ENCODE assay signal across 1 cellular context in genomic region chr19:58150328-58150921, GRCh38.
A peak's percentile ranks its signal among the peaks of the same experiment; 100 is the strongest.
TF ChIP-seq lines count a peak whose summit lies in the region.

Gene ZNF329 (minus strand): TSS chr19:58150789. CDS start chr19:58129503, 21,286 bp downstream.

TF ChIP-seq in GM12878, 131 proteins besides CTCF, POLR2A, EP300 and RAD21 (continued from another document):
- TF ChIP-seq ZBTB4 (CRISPR knock-in tag; IDR thresholded peaks at IDR 0.05) (no peak), CBFB (IDR thresholded peaks at IDR 0.05; ENCODE audit: low read depth) (no peak), POLR2AphosphoS2 (IDR thresholded peaks at IDR 0.05; ENCODE audit: low read depth, low read length) (0 out of 2 replicates have a peak, but pooled peaks have one; percentile 55), IKZF1 (conservative IDR thresholded peaks at IDR 0.05) (peak; percentile 68), IRF4 (IDR thresholded peaks at IDR 0.05; ENCODE audit: low read depth, low read length) (no peak), MYC (IDR thresholded peaks at IDR 0.05; ENCODE audit: insufficient read depth, insufficient read length, insufficient replicate concordance, low read length, severe bottlenecking) (no peak), TCF7 (IDR thresholded peaks at IDR 0.05; ENCODE audit: borderline replicate concordance) (no peak), YBX1 (IDR thresholded peaks at IDR 0.05) (no peak), NKRF (conservative IDR thresholded peaks at IDR 0.05) (no peak), STAT1 (conservative IDR thresholded peaks at IDR 0.05) (no peak), MEF2B (IDR thresholded peaks at IDR 0.05; ENCODE audit: partially characterized antibody, poor library complexity, severe bottlenecking) (no peak), RUNX3 (IDR thresholded peaks at IDR 0.05; ENCODE audit: low read length) (no peak), DPF2 (IDR thresholded peaks at IDR 0.05) (no peak), RB1 (IDR thresholded peaks at IDR 0.05; ENCODE audit: borderline replicate concordance) (no peak), ETV6 (conservative IDR thresholded peaks at IDR 0.05 in 1 of 2, IDR thresholded peaks at IDR 0.05 in 1 of 2; ENCODE audit: borderline replicate concordance in 1 of 2, low read depth in 1 of 2) (no peak), GABPA (IDR thresholded peaks at IDR 0.05; ENCODE audit: low read depth) (no peak), TCF3 (IDR thresholded peaks at IDR 0.05; ENCODE audit: borderline replicate concordance, insufficient read depth, low read depth, low read length) (0 out of 2 replicates have a peak, but pooled peaks have one; percentile 25), PKNOX1 (IDR thresholded peaks at IDR 0.05) (no peak), YY1 (IDR thresholded peaks at IDR 0.05; ENCODE audit: low read depth, low read length) (peak; percentile 94), SP1 (IDR thresholded peaks at IDR 0.05; ENCODE audit: low read depth, low read length) (no peak), RBBP5 (conservative IDR thresholded peaks at IDR 0.05) (no peak), PAX5 (IDR thresholded peaks at IDR 0.05; ENCODE audit: borderline replicate concordance, low read depth, low read length) (peak; percentile 15; the same call in 1 of the 2 replicates), EZH2 (IDR thresholded peaks at IDR 0.05; ENCODE audit: borderline replicate concordance, control insufficient read depth, low read depth, low read length) (no peak), NRF1 (conservative IDR thresholded peaks at IDR 0.05; ENCODE audit: low read depth, low read length) (peak; percentile 60), ZNF384 (IDR thresholded peaks at IDR 0.05; ENCODE audit: borderline replicate concordance, low read depth, low read length) (no peak), MXI1 (IDR thresholded peaks at IDR 0.05; ENCODE audit: low read depth, low read length) (0 out of 2 replicates have a peak, but pooled peaks have one; percentile 42), RELB (IDR thresholded peaks at IDR 0.05; ENCODE audit: low read depth) (0 out of 2 replicates have a peak, but pooled peaks have one; percentile 31), ZBTB11 (CRISPR knock-in tag; IDR thresholded peaks at IDR 0.05) (no peak), RELA (IDR thresholded peaks at IDR 0.05; ENCODE audit: borderline replicate concordance, partially characterized antibody) (no peak), MTA2 (IDR thresholded peaks at IDR 0.05; ENCODE audit: low read depth) (no peak), IKZF2 (IDR thresholded peaks at IDR 0.05) (no peak), CEBPZ (IDR thresholded peaks at IDR 0.05; ENCODE audit: low read depth, low read length) (no peak), TBL1XR1 (IDR thresholded peaks at IDR 0.05; ENCODE audit: low read depth, low read length) (no peak), POU2F2 (IDR thresholded peaks at IDR 0.05; ENCODE audit: borderline replicate concordance, low read depth, low read length) (0 out of 3 replicates have a peak, but pooled peaks have one; percentile 34), STAT3 (IDR thresholded peaks at IDR 0.05; ENCODE audit: low read depth, low read length) (no peak), EGR1 (IDR thresholded peaks at IDR 0.05; ENCODE audit: borderline replicate concordance in 1 of 2, low read depth in 2 of 2, low read length in 2 of 2) (no peak), ZBED1 (IDR thresholded peaks at IDR 0.05; ENCODE audit: borderline replicate concordance) (no peak), NR2F1 (conservative IDR thresholded peaks at IDR 0.05) (peak; percentile 44; the same call in 1 of the 2 replicates)
